Comparison of ENCODE assay signal across 24 cellular contexts in genomic region chr21:31802331-31802730, GRCh38.
"Had no signal": no experiment of that assay in that cellular context is flagged by ENCODE, and none has a peak within 500 bp of the region (broad histone marks: within the 10 kb centered on the region; RNA-seq: fewer than 3 reads in every experiment).

No MANE protein-coding gene starts in this region.

- H3K27me3 ChIP-seq: ascending aorta had no signal

- H3K27ac ChIP-seq: ascending aorta, coronary artery, esophagus squamous epithelium, gastroesophageal sphincter, heart right ventricle had no signal

- H3K4me3 ChIP-seq: ascending aorta, coronary artery, esophagus squamous epithelium, gastroesophageal sphincter, heart right ventricle had no signal

- H3K36me3 ChIP-seq: ascending aorta, esophagus squamous epithelium, gastroesophageal sphincter, heart right ventricle had no signal

- DNase-seq: activated CD4-positive, alpha-beta memory T cell treated with anti-CD3 and anti-CD28 coated beads for 36 hours; activated CD4-positive, alpha-beta T cell treated with anti-CD3 and anti-CD28 coated beads for 36 hours; activated CD4-positive, alpha-beta T cell treated with anti-CD3 and anti-CD28 coated beads, Interleukin-2, amount 10 ng/mL, durations not matched to agents 24 days and 14 days; activated CD4-positive, CD25-positive, alpha-beta regulatory T cell; activated CD4-positive, CD25-positive, alpha-beta regulatory T cell treated with anti-CD3 and anti-CD28 coated beads, Interleukin-2, amount 50 U/mL, for 72 hours; activated CD8-positive, alpha-beta memory T cell treated with anti-CD3 and anti-CD28 coated beads, Interleukin-2, amount 10 ng/mL, durations not matched to agents 7 days and 5 days; activated CD8-positive, alpha-beta memory T cell treated with anti-CD3 and anti-CD28 coated beads, Interleukin-2, amount 50 U/mL, for 4 hours; activated CD8-positive, alpha-beta T cell treated with anti-CD3 and anti-CD28 coated beads, Interleukin-2, amount 10 ng/mL, durations not matched to agents 7 days and 5 days; activated effector memory CD4-positive, alpha-beta T cell treated with anti-CD3 and anti-CD28 coated beads, Interleukin-2, amount 50 U/mL, for 16 hours; activated naive CD4-positive, alpha-beta T cell treated with anti-CD3 and anti-CD28 coated beads for 36 hours; activated naive CD8-positive, alpha-beta T cell treated with anti-CD3 and anti-CD28 coated beads, Interleukin-2, amount 10 ng/mL, durations not matched to agents 7 days and 5 days; activated T-cell treated with anti-CD3 and anti-CD28 coated beads, Interleukin-2, amount 50 U/mL, for 1 hour; activated T-cell treated with anti-CD3 and anti-CD28 coated beads, Interleukin-2, amount 50 U/mL, for 48 hours; dermis blood vessel endothelial cell; effector CD4-positive, alpha-beta T cell; effector memory CD8-positive, alpha-beta T cell; erythroblast; esophagus squamous epithelium; foreskin melanocyte; heart right ventricle; T-helper 2 cell had no signal

- H3K9me3 ChIP-seq: ascending aorta, esophagus squamous epithelium, gastroesophageal sphincter, heart right ventricle had no signal

- ATAC-seq: activated CD4-positive, alpha-beta T cell treated with anti-CD3 and anti-CD28 coated beads for 36 hours; activated CD8-positive, alpha-beta memory T cell treated with anti-CD3 and anti-CD28 coated beads, Interleukin-2, amount 10 ng/mL, durations not matched to agents 7 days and 5 days; activated CD8-positive, alpha-beta T cell treated with anti-CD3 and anti-CD28 coated beads, Interleukin-2, amount 10 ng/mL, durations not matched to agents 7 days and 5 days; effector memory CD8-positive, alpha-beta T cell; gastroesophageal sphincter; heart right ventricle had no signal

- H3K4me1 ChIP-seq: ascending aorta, gastroesophageal sphincter had no signal
